ENCODE assay signal across 9 cellular contexts in the genomic region with DNA sequence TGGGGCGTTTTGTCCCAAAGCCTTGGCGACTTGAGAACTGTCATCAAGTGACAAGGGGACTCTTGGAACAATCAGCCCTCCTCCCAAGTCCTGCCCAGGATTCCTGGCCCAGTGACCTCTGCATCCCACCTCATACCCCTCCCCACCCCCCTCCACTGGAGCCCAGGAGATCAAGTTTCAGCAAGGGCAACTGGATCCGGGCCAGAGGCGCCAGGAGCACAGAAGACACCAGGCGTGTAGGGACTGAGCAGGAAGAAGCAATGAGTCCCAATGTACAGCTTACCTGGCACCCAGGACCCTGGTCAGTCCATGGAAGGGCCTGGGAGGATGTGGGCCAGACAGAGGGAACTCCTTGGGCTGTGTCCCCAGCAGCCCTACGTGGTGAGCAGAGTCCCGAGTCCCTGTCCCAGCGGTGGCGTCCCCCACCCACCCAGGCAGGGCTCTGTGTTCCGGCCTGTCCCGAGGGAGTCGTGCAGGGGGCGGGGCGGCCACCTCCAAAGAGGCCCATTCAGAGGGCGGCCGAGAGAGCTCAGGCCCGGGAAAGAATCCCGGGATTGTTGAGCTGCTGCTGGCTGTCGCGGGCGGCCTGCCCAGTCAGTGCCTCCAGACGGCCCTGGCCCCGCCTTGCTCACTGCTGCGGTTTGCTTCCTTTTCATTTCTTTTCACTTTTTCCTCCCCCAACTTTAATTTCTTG.
DNase-seq lines count a peak whose midpoint lies in the region; ATAC-seq and TF ChIP-seq lines count a peak whose summit lies in the region.
"Had no signal": no experiment of that assay in that cellular context is flagged by ENCODE, and none has a peak within 500 bp of the region (broad histone marks: within the 10 kb centered on the region; RNA-seq: fewer than 3 reads in every experiment).

No MANE protein-coding gene starts in this region.

- no peaks in the 10 kb centered on the region for H3K36me3 Mint-ChIP-seq in naive thymus-derived CD4-positive, alpha-beta T cell
- H3K36me3 Mint-ChIP-seq: activated naive CD8-positive, alpha-beta T cell treated with anti-CD3 and anti-CD28 coated beads, Interleukin-2, amount 10 ng/mL, durations not matched to agents 7 days and 5 days had no signal

- H3K9me3 ChIP-seq in RWPE2 (ENCODE audit: severe bottlenecking), result no peaks in the 10 kb centered on the region
- H3K9me3 ChIP-seq in naive thymus-derived CD4-positive, alpha-beta T cell (ENCODE audit: control insufficient read depth in 2 of 3, low read length in 3 of 3), result no peaks in the 10 kb centered on the region

- CTCF ChIA-PET in naive thymus-derived CD4-positive, alpha-beta T cell (lab: Charles Lee), result no interaction called here

- H3K4me3 Mint-ChIP-seq in naive thymus-derived CD4-positive, alpha-beta T cell, result no peak overlapping the region
- H3K4me3 Mint-ChIP-seq: activated naive CD8-positive, alpha-beta T cell treated with anti-CD3 and anti-CD28 coated beads, Interleukin-2, amount 10 ng/mL, durations not matched to agents 7 days and 5 days had no signal

- no peak for TF ChIP-seq CTCF in C4-2B (conservative IDR thresholded peaks at IDR 0.05)
- TF ChIP-seq CTCF in RWPE2 (IDR thresholded peaks at IDR 0.05; ENCODE audit: poor library complexity, severe bottlenecking), result no peak
- no peak for TF ChIP-seq CTCF in foreskin fibroblast (IDR thresholded peaks at IDR 0.05; ENCODE audit: low read depth, low read length)

- H3K27me3 Mint-ChIP-seq in naive thymus-derived CD4-positive, alpha-beta T cell, result peaks cover 0 to 9% (median 0%) of the 10 kb centered on the region in 5 donors

- POLR2A ChIA-PET in naive thymus-derived CD4-positive, alpha-beta T cell (lab: Charles Lee), result no interaction called here

- no peak overlapping the region for H3K4me3 ChIP-seq in RWPE2 (ENCODE audit: severe bottlenecking)
- H3K4me3 ChIP-seq in foreskin fibroblast (ENCODE audit: low read depth in 1 of 2, low read length in 2 of 2), result peak overlapping the region; percentile 9 to 37
- no peak overlapping the region for H3K4me3 ChIP-seq in naive thymus-derived CD4-positive, alpha-beta T cell (ENCODE audit: low read length)

- H3K9me3 Mint-ChIP-seq in naive thymus-derived CD4-positive, alpha-beta T cell, result no peaks in the 10 kb centered on the region
- H3K9me3 Mint-ChIP-seq: activated naive CD8-positive, alpha-beta T cell treated with anti-CD3 and anti-CD28 coated beads, Interleukin-2, amount 10 ng/mL, durations not matched to agents 7 days and 5 days had no signal

- intact Hi-C loops in naive thymus-derived CD4-positive, alpha-beta T cell (cut with micrococcal nuclease), result no loop called here

- no peak for DNase-seq in RWPE2 (ENCODE audit: low spot score)
- peak; percentile 85 to 95 for DNase-seq in foreskin fibroblast
- no peak for DNase-seq in naive thymus-derived CD4-positive, alpha-beta T cell
- DNase-seq in HUDEP-2 (lab: John Stamatoyannopoulos, UW; ENCODE audit: unreplicated experiment in 76 of 76), result no peak
- DNase-seq in SIG-M5 treated with dmso at 0.1 percent for 504 hours (lab: John Stamatoyannopoulos, UW; ENCODE audit: unreplicated experiment), result no peak
- DNase-seq: activated naive CD8-positive, alpha-beta T cell treated with anti-CD3 and anti-CD28 coated beads, Interleukin-2, amount 10 ng/mL, durations not matched to agents 7 days and 5 days had no signal

- ATAC-seq in RWPE2 (ENCODE audit: low read depth) (peak; percentile 93), GM21360 (IDR thresholded peaks at IDR 0.05; ENCODE audit: unreplicated experiment) (no peak), GM21786 (IDR thresholded peaks at IDR 0.05; ENCODE audit: unreplicated experiment) (no peak)
- ATAC-seq in naive thymus-derived CD4-positive, alpha-beta T cell, result peak; percentile 28

- H3K27ac Mint-ChIP-seq in naive thymus-derived CD4-positive, alpha-beta T cell, result no peak overlapping the region
- H3K27ac Mint-ChIP-seq: activated naive CD8-positive, alpha-beta T cell treated with anti-CD3 and anti-CD28 coated beads, Interleukin-2, amount 10 ng/mL, durations not matched to agents 7 days and 5 days had no signal

- no peaks in the 10 kb centered on the region for H3K4me1 Mint-ChIP-seq in naive thymus-derived CD4-positive, alpha-beta T cell
- H3K4me1 Mint-ChIP-seq: activated naive CD8-positive, alpha-beta T cell treated with anti-CD3 and anti-CD28 coated beads, Interleukin-2, amount 10 ng/mL, durations not matched to agents 7 days and 5 days had no signal

- H3K27ac ChIP-seq in C4-2B, result peak overlapping the region; percentile 43
- H3K27ac ChIP-seq in RWPE2 (ENCODE audit: poor library complexity, severe bottlenecking), result peak overlapping the region; percentile 71
- H3K27ac ChIP-seq in naive thymus-derived CD4-positive, alpha-beta T cell (ENCODE audit: low read depth, low read length), result no peak overlapping the region

- peaks cover 13% of the 10 kb centered on the region for H3K4me1 ChIP-seq in RWPE2 (ENCODE audit: insufficient read depth, poor library complexity, severe bottlenecking)
- H3K4me1 ChIP-seq in naive thymus-derived CD4-positive, alpha-beta T cell (ENCODE audit: control insufficient read depth in 2 of 2, insufficient read depth in 2 of 2, low read length in 2 of 2), result no peaks in the 10 kb centered on the region

- H3K36me3 ChIP-seq in RWPE2 (ENCODE audit: low read depth), result no peaks in the 10 kb centered on the region
- no peaks in the 10 kb centered on the region for H3K36me3 ChIP-seq in naive thymus-derived CD4-positive, alpha-beta T cell (ENCODE audit: control insufficient read depth in 2 of 3, insufficient read depth in 3 of 3, low read length in 3 of 3)

- H3K27me3 ChIP-seq in RWPE2 (ENCODE audit: insufficient read depth, poor library complexity, severe bottlenecking), result no peaks in the 10 kb centered on the region
- H3K27me3 ChIP-seq in naive thymus-derived CD4-positive, alpha-beta T cell (ENCODE audit: control insufficient read depth in 2 of 2, insufficient read depth in 2 of 2, low read length in 2 of 2), result no peaks in the 10 kb centered on the region

Comparison
In these comparisons a context has a peak if more than half of its experiments do, and no peak if none do; other contexts are left out.
1. ATAC-seq: peak in RWPE2 (single experiment) and naive thymus-derived CD4-positive, alpha-beta T cell (single experiment); none in GM21360 (single experiment) and GM21786 (single experiment).
2. DNase-seq: peak in foreskin fibroblast (2 of 2); none in RWPE2 (single experiment), naive thymus-derived CD4-positive, alpha-beta T cell (0 of 9), HUDEP-2 (0 of 76) and SIG-M5 treated with dmso at 0.1 percent for 504 hours (single experiment).
3. H3K4me3 ChIP-seq: peak in foreskin fibroblast (2 of 2); none in RWPE2 (single experiment) and naive thymus-derived CD4-positive, alpha-beta T cell (single experiment).